23 cellular contexts compared by ENCODE assay signal in the genomic region with DNA sequence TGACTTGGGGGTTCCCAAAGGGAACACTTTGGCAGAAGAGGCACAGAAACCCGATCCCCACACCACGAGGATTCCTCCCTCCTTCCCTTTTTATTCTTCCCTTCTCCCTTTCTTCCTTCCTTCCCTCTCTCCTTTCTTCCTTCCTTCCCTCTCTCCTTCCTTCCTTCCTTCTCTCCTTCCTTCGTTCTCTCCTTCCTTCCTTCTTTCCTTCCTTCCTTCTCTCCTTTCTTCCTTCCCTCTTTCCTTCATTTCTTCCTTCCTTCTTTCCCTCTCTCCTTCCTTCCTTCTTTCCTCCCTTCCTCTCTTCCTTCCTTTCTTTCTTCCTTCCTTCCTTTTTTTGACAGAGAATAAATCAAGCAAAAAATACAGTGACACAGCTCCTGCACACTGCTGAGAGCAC.
"Had no signal": no experiment of that assay in that cellular context is flagged by ENCODE, and none has a peak within 500 bp of the region (broad histone marks: within the 10 kb centered on the region; RNA-seq: fewer than 3 reads in every experiment).

No MANE protein-coding gene starts in this region.

- H3K27ac ChIP-seq: coronary artery, dorsolateral prefrontal cortex, esophagus muscularis mucosa, foreskin keratinocyte, gastroesophageal sphincter, heart left ventricle, hepatocyte, left lung, lower lobe of right lung had no signal

- H3K9me3 ChIP-seq: esophagus muscularis mucosa, gastroesophageal sphincter, heart left ventricle, left lung, lower lobe of right lung, mucosa of descending colon had no signal

- ATAC-seq: foreskin keratinocyte, gastroesophageal sphincter, heart left ventricle, left cardiac atrium, left lung, left ventricle myocardium superior, lower lobe of right lung, mucosa of descending colon had no signal

- H3K36me3 ChIP-seq: esophagus muscularis mucosa, gastroesophageal sphincter, heart left ventricle, left lung, lower lobe of right lung had no signal

- H3K4me1 ChIP-seq: foreskin keratinocyte, gastroesophageal sphincter, heart left ventricle, left lung, lower lobe of right lung had no signal

- H3K27me3 ChIP-seq: esophagus muscularis mucosa, foreskin keratinocyte, gastroesophageal sphincter, heart left ventricle, hepatocyte had no signal

- DNase-seq: dermis blood vessel endothelial cell; dorsolateral prefrontal cortex; effector CD4-positive, alpha-beta T cell; effector memory CD4-positive, alpha-beta T cell; foreskin keratinocyte; heart left ventricle; hypothalamus; left cardiac atrium; left lung; left ventricle myocardium superior; lower lobe of right lung; mesenchymal stem cell; mucosa of descending colon; naive B cell had no signal

- H3K4me2 ChIP-seq: hepatocyte had no signal

- FAIRE-seq: colon, endothelial cell of umbilical vein, frontal cortex, islet of Langerhans, keratinocyte had no signal

- H3K4me3 ChIP-seq: coronary artery, dorsolateral prefrontal cortex, esophagus muscularis mucosa, gastroesophageal sphincter, heart left ventricle, hepatocyte, left lung, lower lobe of right lung, mucosa of descending colon had no signal

- H2AFZ ChIP-seq: hepatocyte had no signal

- H3K79me2 ChIP-seq: hepatocyte had no signal
